Comparison of ENCODE assay signal across 9 cellular contexts in the genomic region with DNA sequence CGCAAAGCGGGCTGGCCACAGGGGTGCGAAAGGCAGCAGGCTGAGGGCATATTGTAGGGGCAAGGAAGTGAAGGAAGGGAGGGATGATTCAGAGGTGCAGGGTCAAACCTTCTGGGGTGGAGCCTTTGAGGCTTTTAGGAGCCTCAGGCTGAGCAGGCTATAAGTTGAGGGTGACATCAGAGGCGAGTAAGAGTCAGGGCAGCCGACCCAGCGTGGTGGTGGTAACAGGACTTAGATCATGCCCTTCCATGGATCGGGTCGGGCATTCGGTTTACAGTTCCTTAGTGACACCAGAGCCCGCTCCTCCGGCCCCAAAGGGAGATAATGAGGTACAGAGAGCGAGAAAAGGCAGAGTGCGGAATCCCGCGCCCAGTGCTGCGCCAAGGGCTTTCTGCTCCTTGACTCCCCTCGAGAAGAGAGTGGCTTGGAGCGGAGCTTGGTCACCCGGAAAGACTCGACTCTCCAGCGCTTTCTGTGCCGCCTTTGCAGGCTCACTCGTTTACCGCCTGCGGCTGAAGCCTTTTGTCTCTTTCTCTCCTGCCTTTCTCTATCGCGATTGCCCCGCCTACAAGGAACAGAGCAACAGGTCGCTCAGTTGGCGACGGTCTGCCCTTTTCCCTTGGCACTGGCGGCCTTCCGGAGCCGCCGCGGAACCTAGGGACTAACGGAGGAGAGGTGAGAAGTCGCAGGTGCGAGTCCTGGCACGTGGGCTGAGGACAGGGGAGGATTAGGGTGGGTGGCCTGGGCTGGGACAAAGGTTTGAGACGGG. TPM values are rescaled to one million over a fixed set of nuclear protein-coding genes. Genes with fewer than 3 reads are reported as not detected.
DNase-seq lines count a peak whose midpoint lies in the region; ATAC-seq and TF ChIP-seq lines count a peak whose summit lies in the region.
"Had no signal": no experiment of that assay in that cellular context is flagged by ENCODE, and none has a peak within 500 bp of the region (broad histone marks: within the 10 kb centered on the region; RNA-seq: fewer than 3 reads in every experiment).

No MANE protein-coding gene starts in this region.

- H3K4me1 ChIP-seq in CD8-positive, alpha-beta T cell (ENCODE audit: insufficient read depth, low read length), result peaks cover 44% of the 10 kb centered on the region
- H3K4me1 ChIP-seq in mesendoderm (ENCODE audit: control insufficient read depth, low read depth, low read length) (peaks cover 3% of the 10 kb centered on the region), prostate gland (replicated peaks) (no peaks in the 10 kb centered on the region)

- no peak overlapping the region for H4K8ac ChIP-seq in mesendoderm (ENCODE audit: low read depth, low read length)

- H2BK15ac ChIP-seq in mesendoderm (replicated peaks; ENCODE audit: low read depth), result no peak overlapping the region

- peak in 1 of 7 experiments; percentile 23 for DNase-seq in CD8-positive, alpha-beta T cell
- DNase-seq in MCF 10A (ENCODE audit: unreplicated experiment) (no peak), mesendoderm (peak; percentile 77), cerebellar cortex (ENCODE audit: low spot score) (no peak), prostate gland (ENCODE audit: low spot score) (no peak)

- peaks cover 35% of the 10 kb centered on the region for H3K4me1 Mint-ChIP-seq in CD8-positive, alpha-beta T cell (ENCODE audit: low read depth)
- H3K4me1 Mint-ChIP-seq in IgD-negative memory B cell, result peaks cover 12 to 20% (median 19%) of the 10 kb centered on the region in 3 donors
- H3K4me1 Mint-ChIP-seq in MCF 10A (ENCODE audit: insufficient read depth, unreplicated experiment), result peaks cover 11% of the 10 kb centered on the region

- no peak overlapping the region for H3K27ac ChIP-seq in CD8-positive, alpha-beta T cell (ENCODE audit: low read depth, low read length)
- H3K27ac ChIP-seq in mesendoderm (ENCODE audit: low read depth, low read length) (no peak overlapping the region), prostate gland (no peak overlapping the region)

- no peak overlapping the region for H2BK5ac ChIP-seq in mesendoderm (ENCODE audit: low read length)

- no peaks in the 10 kb centered on the region for H3K9me3 ChIP-seq in CD8-positive, alpha-beta T cell (ENCODE audit: low read length)
- no peaks in the 10 kb centered on the region for H3K9me3 ChIP-seq in prostate gland

- TF ChIP-seq POLR2A in prostate gland (IDR thresholded peaks at IDR 0.05), result no peak

- no CpG with 5 or more reads among the region's 41 CpGs for WGBS in mesendoderm (ENCODE audit: extremely low coverage, insufficient coverage, low lambda C conversion rate)
- 4% methylated on average over 41 of the region's 41 CpGs for WGBS in prostate gland

- no TSS peak for BruUV-seq in MCF 10A (replicated peaks; lab: Mats Ljungman, UMichigan)

- peaks cover 8% of the 10 kb centered on the region for H3K36me3 Mint-ChIP-seq in CD8-positive, alpha-beta T cell
- H3K36me3 Mint-ChIP-seq in IgD-negative memory B cell (no peaks in the 10 kb centered on the region), MCF 10A (ENCODE audit: insufficient read depth, unreplicated experiment) (peaks cover 14% of the 10 kb centered on the region)

- no peak overlapping the region for H3K23ac ChIP-seq in mesendoderm (ENCODE audit: low read length)

- CTCF ChIA-PET in CD8-positive, alpha-beta T cell (lab: Charles Lee), result interaction anchor here (1.4 kb wide), 1 partner anchor 44 kb away, joined by 4 read pairs; the partner anchor contains the start of gene INO80B
- CTCF ChIA-PET in MCF 10A (lab: Yijun Ruan, JAX), result interaction anchor here (1.5 kb wide), 1 partner anchor 15 kb away, joined by 5 read pairs; the partner anchor contains the start of genes CCDC142 and TTC31

- peak overlapping the region; percentile 28 for H3K9ac ChIP-seq in mesendoderm (ENCODE audit: low read length)

- no peak overlapping the region for H2AK5ac ChIP-seq in mesendoderm (ENCODE audit: low read length)

- no peaks in the 10 kb centered on the region for H3K9me3 Mint-ChIP-seq in CD8-positive, alpha-beta T cell
- no peaks in the 10 kb centered on the region for H3K9me3 Mint-ChIP-seq in IgD-negative memory B cell
- no peaks in the 10 kb centered on the region for H3K9me3 Mint-ChIP-seq in MCF 10A (ENCODE audit: unreplicated experiment)

- no peak overlapping the region for H3K27ac Mint-ChIP-seq in CD8-positive, alpha-beta T cell
- H3K27ac Mint-ChIP-seq in IgD-negative memory B cell (peak overlapping the region; percentile 41 to 86 (median 79)), MCF 10A (ENCODE audit: low read depth, unreplicated experiment) (no peak overlapping the region)

- peaks cover 2% of the 10 kb centered on the region for H3K36me3 ChIP-seq in CD8-positive, alpha-beta T cell (ENCODE audit: insufficient read depth, low read length)
- H3K36me3 ChIP-seq in mesendoderm (ENCODE audit: control insufficient read depth, insufficient read depth, low read length) (no peaks in the 10 kb centered on the region), prostate gland (no peaks in the 10 kb centered on the region)

- H3K79me2 ChIP-seq in mesendoderm (ENCODE audit: control insufficient read depth, insufficient read depth, low read length), result no peaks in the 10 kb centered on the region

- POLR2A ChIA-PET in CD8-positive, alpha-beta T cell (lab: Charles Lee), result interaction anchor here (0.6 to 1.4 kb wide), 2 partner anchors 16 to 17 kb away, joined by 3 read pairs; partner anchors contain the start of genes CCDC142 and TTC31
- POLR2A ChIA-PET in MCF 10A (lab: Yijun Ruan, JAX), result interaction anchor here (0.6 to 1.9 kb wide), 3 partner anchors 8 to 87 kb away, joined by 3 to 9 read pairs (median 3); partner anchors contain the start of gene PCGF1

- no peak overlapping the region for H3K4ac ChIP-seq in mesendoderm (ENCODE audit: low read depth, low read length)

- peak overlapping the region; percentile 59 for H3K4me3 ChIP-seq in CD8-positive, alpha-beta T cell (ENCODE audit: low read depth, low read length)
- H3K4me3 ChIP-seq in mesendoderm (ENCODE audit: low read length) (no peak overlapping the region), prostate gland (peak overlapping the region in 1 of 2 donors; percentile 16)

- peak overlapping the region; percentile 74 for H3K4me2 ChIP-seq in mesendoderm (ENCODE audit: low read length)

- H2BK120ac ChIP-seq in mesendoderm (ENCODE audit: low read depth, low read length), result no peak overlapping the region

- peak overlapping the region; percentile 85 for H3K4me3 Mint-ChIP-seq in CD8-positive, alpha-beta T cell
- peak overlapping the region; percentile 67 to 94 (median 91) for H3K4me3 Mint-ChIP-seq in IgD-negative memory B cell
- peak overlapping the region; percentile 51 for H3K4me3 Mint-ChIP-seq in MCF 10A (ENCODE audit: unreplicated experiment)

- no peak for TF ChIP-seq CTCF in CD8-positive, alpha-beta T cell (IDR thresholded peaks at IDR 0.05)
- TF ChIP-seq CTCF in MCF 10A (IDR thresholded peaks at IDR 0.05; ENCODE audit: unreplicated experiment) (no peak), prostate gland (IDR thresholded peaks at IDR 0.05) (no peak)

- peaks cover 40% of the 10 kb centered on the region for H3K27me3 ChIP-seq in CD8-positive, alpha-beta T cell (ENCODE audit: insufficient read depth, low read length)
- H3K27me3 ChIP-seq in mesendoderm (ENCODE audit: insufficient read depth, low read length, poor library complexity) (peaks cover 68% of the 10 kb centered on the region), prostate gland (replicated peaks; ENCODE audit: insufficient read depth) (peaks cover 20% of the 10 kb centered on the region)

- no peak overlapping the region for H3K18ac ChIP-seq in mesendoderm (ENCODE audit: low read length)

- H3K79me1 ChIP-seq in mesendoderm (ENCODE audit: low read length), result no peaks in the 10 kb centered on the region

- intact Hi-C loops in CD8-positive, alpha-beta T cell (cut with DNase I, micrococcal nuclease), result no loop called here
- intact Hi-C loops in MCF 10A (cut with micrococcal nuclease) (no loop called here), prostate gland (cut with DNase I) (no loop called here)

- no peak overlapping the region for H4K5ac ChIP-seq in mesendoderm (ENCODE audit: low read length)

- peak; percentile 39 for ATAC-seq in CD8-positive, alpha-beta T cell
- no peak for ATAC-seq in HG02798 (IDR thresholded peaks at IDR 0.05; ENCODE audit: poor library complexity, unreplicated experiment)
- ATAC-seq in GM21576 (IDR thresholded peaks at IDR 0.05; ENCODE audit: unreplicated experiment), result no peak

- peak overlapping the region; percentile 83 for H3K56ac ChIP-seq in mesendoderm (ENCODE audit: low read length)

- peaks cover 47% of the 10 kb centered on the region for H3K27me3 Mint-ChIP-seq in CD8-positive, alpha-beta T cell (ENCODE audit: low read depth)
- H3K27me3 Mint-ChIP-seq in IgD-negative memory B cell, result peaks cover 42% of the 10 kb centered on the region
- H3K27me3 Mint-ChIP-seq in MCF 10A (ENCODE audit: insufficient read depth, unreplicated experiment), result peaks cover 16% of the 10 kb centered on the region

RNA-seq across cellular contexts. Expression of gene LBX2, which starts 0.7 kb away (rescaled TPM):
- total RNA-seq in CD8-positive, alpha-beta T cell, result not detected
- polyA plus RNA-seq in IgD-negative memory B cell, result not detected
- total RNA-seq in MCF 10A (2022) (not detected in 2 replicates), prostate gland (1 to 10 TPM in 1 of 2 donors, not detected in 1; 1.2 TPM)
- not detected for polyA plus RNA-seq in mesendoderm (2013, experiment 1 of 2)
- not detected for polyA plus RNA-seq in mesendoderm (2013, experiment 2 of 2)

RNA-seq across cellular contexts. Expression of gene PCGF1, which starts 8.8 kb away (rescaled TPM):
- 10 to 100 TPM; 18.6 to 22.9 TPM for total RNA-seq in CD8-positive, alpha-beta T cell
- 14.7 TPM for polyA plus RNA-seq in IgD-negative memory B cell
- total RNA-seq in MCF 10A (2022), result 37.5 and 41.6 TPM in 2 replicates
- polyA plus RNA-seq in mesendoderm (2013, experiment 1 of 2), result 10.7 TPM
- 9.5 TPM for polyA plus RNA-seq in mesendoderm (2013, experiment 2 of 2)
- total RNA-seq in prostate gland, result 10 to 100 TPM; 13.6 to 14.7 TPM

RNA-seq across cellular contexts. Expression of gene TLX2, which starts 15.6 kb away (rescaled TPM):
- not detected for total RNA-seq in CD8-positive, alpha-beta T cell
- polyA plus RNA-seq in IgD-negative memory B cell, result not detected
- not detected in 2 replicates for total RNA-seq in MCF 10A (2022)
- polyA plus RNA-seq in mesendoderm (2013, experiment 1 of 2), result 0.01 TPM
- polyA plus RNA-seq in mesendoderm (2013, experiment 2 of 2), result 0.06 TPM
- under 1 TPM in 1 of 2 donors, not detected in 1; 0.97 TPM for total RNA-seq in prostate gland
- total RNA-seq: lung had no signal

RNA-seq across cellular contexts. Expression of gene TTC31, which starts 15.8 kb away (rescaled TPM):
- 10 to 100 TPM; 25.9 to 30.8 TPM for total RNA-seq in CD8-positive, alpha-beta T cell
- polyA plus RNA-seq in IgD-negative memory B cell, result 26.4 TPM
- total RNA-seq in MCF 10A (2022) (17.6 and 18.1 TPM in 2 replicates), prostate gland (10 to 100 TPM; 24.0 to 27.6 TPM)
- 14.8 TPM for polyA plus RNA-seq in mesendoderm (2013, experiment 1 of 2)
- polyA plus RNA-seq in mesendoderm (2013, experiment 2 of 2), result 14.5 TPM

RNA-seq across cellular contexts. Expression of gene CCDC142, which starts 15.9 kb away (rescaled TPM):
- total RNA-seq in CD8-positive, alpha-beta T cell, result 10 to 100 TPM; 12.6 to 13.6 TPM
- polyA plus RNA-seq in IgD-negative memory B cell, result 9.2 TPM
- total RNA-seq in MCF 10A (2022), result 10.1 and 16.4 TPM in 2 replicates
- polyA plus RNA-seq in mesendoderm (2013, experiment 1 of 2), result 2.9 TPM
- 3.1 TPM for polyA plus RNA-seq in mesendoderm (2013, experiment 2 of 2)
- 10 to 100 TPM; 28.0 to 28.3 TPM for total RNA-seq in prostate gland

Comparison
In these comparisons a context has a peak if more than half of its experiments do, and no peak if none do; other contexts are left out.
1. H3K27ac Mint-ChIP-seq: peak in IgD-negative memory B cell (3 of 3); none in CD8-positive, alpha-beta T cell (single experiment) and MCF 10A (single experiment).
2. Peak in every context shown above with its lines, with median percentiles within 50 percentile points of each other: H3K4me3 Mint-ChIP-seq.